Comparison of ENCODE assay signal across 17 cellular contexts in the genomic region with DNA sequence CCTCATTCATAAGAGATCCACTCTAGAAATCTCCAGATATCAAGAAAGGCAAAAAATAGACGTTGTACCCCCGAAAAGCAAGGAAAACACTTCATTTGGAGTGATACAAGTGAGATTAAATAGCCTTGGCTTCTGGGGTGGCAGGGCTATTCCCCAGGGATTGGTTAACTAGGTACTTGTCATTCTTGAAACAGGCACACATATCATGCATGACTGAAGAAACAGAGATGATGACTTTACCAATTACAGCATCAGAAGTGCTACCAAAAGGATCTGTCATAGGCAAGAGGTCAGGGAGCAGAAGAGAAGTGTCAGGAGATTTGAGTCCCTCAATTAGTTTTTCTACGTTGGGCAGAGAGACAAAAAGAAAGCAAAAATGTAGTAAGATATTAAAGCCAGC. TPM values are rescaled to one million over a fixed set of nuclear protein-coding genes. Genes with fewer than 3 reads are reported as not detected.
A peak's percentile ranks its signal among the peaks of the same experiment; 100 is the strongest.
DNase-seq lines count a peak whose midpoint lies in the region; ATAC-seq and TF ChIP-seq lines count a peak whose summit lies in the region.
"Had no signal": no experiment of that assay in that cellular context is flagged by ENCODE, and none has a peak within 500 bp of the region (broad histone marks: within the 10 kb centered on the region; RNA-seq: fewer than 3 reads in every experiment).

No MANE protein-coding gene starts in this region.

- no peaks in the 10 kb centered on the region for H3K27me3 Mint-ChIP-seq in CD4-positive, CD25-positive, alpha-beta regulatory T cell
- H3K27me3 Mint-ChIP-seq in immature natural killer cell (ENCODE audit: low read depth in 3 of 3), result peaks cover 0 to 2% (median 1%) of the 10 kb centered on the region in 3 donors
- H3K27me3 Mint-ChIP-seq in WTC11 (ENCODE audit: low read depth), result no peaks in the 10 kb centered on the region

- peak overlapping the region in 2 of 3 donors; percentile 15 to 40 for H3K27ac Mint-ChIP-seq in CD4-positive, CD25-positive, alpha-beta regulatory T cell
- peak overlapping the region in 4 of 6 donors; percentile 10 to 79 (median 20) for H3K27ac Mint-ChIP-seq in immature natural killer cell
- no peak overlapping the region for H3K27ac Mint-ChIP-seq in WTC11

- no peak overlapping the region for H3K4me3 ChIP-seq in CD4-positive, CD25-positive, alpha-beta regulatory T cell (ENCODE audit: low read depth, low read length)
- H3K4me3 ChIP-seq in GM12865 (ENCODE audit: low read depth, low read length), result no peak overlapping the region
- H3K4me3 ChIP-seq in ascending aorta, result no peak overlapping the region
- H3K4me3 ChIP-seq: heart right ventricle, right atrium auricular region had no signal

- POLR2A ChIA-PET in WTC11 (lab: Charles Lee), result interaction anchor here (0.6 kb wide), 1 partner anchor 327 kb away, joined by 3 read pairs; no protein-coding TSS in a partner anchor

- no peak for DNase-seq in CD4-positive, CD25-positive, alpha-beta regulatory T cell
- peak; percentile 48 for DNase-seq in GM12865 (ENCODE audit: low read depth)
- DNase-seq in NCI-H2171 treated with DMSO at 0.1 percent for 48 hours (lab: John Stamatoyannopoulos, UW), result peak; percentile 68
- no peak for DNase-seq in immature natural killer cell
- no peak for DNase-seq in activated CD8-positive, alpha-beta memory T cell treated with anti-CD3 and anti-CD28 coated beads, Interleukin-2, amount 50 U/mL, for 48 hours
- DNase-seq in ascending aorta (ENCODE audit: low spot score in 2 of 2), result no peak
- DNase-seq in WTC11 (ENCODE audit: low spot score), result no peak
- DNase-seq in cortex of kidney (lab: John Stamatoyannopoulos, UW), result no peak
- DNase-seq: BE2C; GDM1; heart right ventricle; IMR-90; NCI-H146; stimulated activated CD4-positive, alpha-beta T cell treated with anti-CD3 and anti-CD28 coated beads, Interleukin-4, amount 100 ng/mL, for 1 hour had no signal

- H3K9me3 ChIP-seq in CD4-positive, CD25-positive, alpha-beta regulatory T cell (ENCODE audit: control insufficient read depth in 2 of 2, low read length in 2 of 2), result no peaks in the 10 kb centered on the region
- H3K9me3 ChIP-seq in ascending aorta, result no peaks in the 10 kb centered on the region
- H3K9me3 ChIP-seq: BE2C, heart right ventricle, right atrium auricular region had no signal

- H3K27ac ChIP-seq in CD4-positive, CD25-positive, alpha-beta regulatory T cell (ENCODE audit: insufficient read depth, low read length, poor library complexity, severe bottlenecking), result no peak overlapping the region
- H3K27ac ChIP-seq in ascending aorta, result no peak overlapping the region
- H3K27ac ChIP-seq: epithelial cell of prostate, heart right ventricle, right atrium auricular region had no signal

- peaks cover 58% of the 10 kb centered on the region for H3K36me3 ChIP-seq in CD4-positive, CD25-positive, alpha-beta regulatory T cell (ENCODE audit: control insufficient read depth, insufficient read depth, low read length)
- H3K36me3 ChIP-seq in ascending aorta, result peaks cover 16 to 21% of the 10 kb centered on the region in 2 donors
- H3K36me3 ChIP-seq: BE2C had no signal

- TF ChIP-seq CTCF in GM12865 (IDR thresholded peaks at IDR 0.05; ENCODE audit: insufficient read depth, low read depth, low read length, missing control alignments) (no peak), ascending aorta (IDR thresholded peaks at IDR 0.05) (no peak), WTC11 (IDR thresholded peaks at IDR 0.05) (no peak)

- H3K27me3 ChIP-seq in CD4-positive, CD25-positive, alpha-beta regulatory T cell (ENCODE audit: control insufficient read depth, insufficient read depth, low read length), result no peaks in the 10 kb centered on the region
- no peaks in the 10 kb centered on the region for H3K27me3 ChIP-seq in ascending aorta
- H3K27me3 ChIP-seq: BE2C, heart right ventricle, right atrium auricular region had no signal

- H3K9me3 Mint-ChIP-seq in CD4-positive, CD25-positive, alpha-beta regulatory T cell, result no peaks in the 10 kb centered on the region
- H3K9me3 Mint-ChIP-seq in immature natural killer cell, result no peaks in the 10 kb centered on the region
- no peaks in the 10 kb centered on the region for H3K9me3 Mint-ChIP-seq in WTC11

- intact Hi-C loops in ascending aorta (cut with DNase I), result no loop called here

- CTCF ChIA-PET in WTC11 (lab: Charles Lee), result no interaction called here

- H3K4me3 Mint-ChIP-seq in CD4-positive, CD25-positive, alpha-beta regulatory T cell, result no peak overlapping the region
- H3K4me3 Mint-ChIP-seq in immature natural killer cell, result no peak overlapping the region
- H3K4me3 Mint-ChIP-seq in WTC11, result no peak overlapping the region

- peaks cover 22 to 38% (median 30%) of the 10 kb centered on the region in 4 donors for H3K4me1 Mint-ChIP-seq in CD4-positive, CD25-positive, alpha-beta regulatory T cell
- H3K4me1 Mint-ChIP-seq in immature natural killer cell (peaks cover 23 to 31% of the 10 kb centered on the region in 2 donors), WTC11 (no peaks in the 10 kb centered on the region; the same call in 1 of the 2 replicates)

- ATAC-seq in CD4-positive, CD25-positive, alpha-beta regulatory T cell (ENCODE audit: low read depth in 2 of 2), result no peak
- no peak for ATAC-seq in WTC11
- ATAC-seq: heart right ventricle, left lobe of liver had no signal

- peaks cover 9% of the 10 kb centered on the region for H3K4me1 ChIP-seq in CD4-positive, CD25-positive, alpha-beta regulatory T cell (ENCODE audit: control insufficient read depth, insufficient read depth, low read length, poor library complexity, severe bottlenecking)
- H3K4me1 ChIP-seq in ascending aorta, result no peaks in the 10 kb centered on the region
- H3K4me1 ChIP-seq: BE2C, right atrium auricular region had no signal

- peaks cover 42% of the 10 kb centered on the region for H3K36me3 Mint-ChIP-seq in CD4-positive, CD25-positive, alpha-beta regulatory T cell
- H3K36me3 Mint-ChIP-seq in immature natural killer cell, result peaks cover 14 to 32% (median 14%) of the 10 kb centered on the region in 3 donors
- H3K36me3 Mint-ChIP-seq in WTC11, result no peaks in the 10 kb centered on the region

TF ChIP-seq in WTC11, 78 proteins besides CTCF, POLR2A, EP300 and RAD21:
- TF ChIP-seq SP1 (CRISPR knock-in tag; conservative IDR thresholded peaks at IDR 0.05) (no peak), NFYB (CRISPR knock-in tag; conservative IDR thresholded peaks at IDR 0.05; ENCODE audit: low read depth) (no peak), ZNF317 (CRISPR knock-in tag; IDR thresholded peaks at IDR 0.05; ENCODE audit: borderline replicate concordance, low read depth) (no peak), MXD4 (CRISPR knock-in tag; IDR thresholded peaks at IDR 0.05; ENCODE audit: borderline replicate concordance) (no peak), NR2C2 (CRISPR knock-in tag; IDR thresholded peaks at IDR 0.05) (no peak)
- TF ChIP-seq, protein P1, sequence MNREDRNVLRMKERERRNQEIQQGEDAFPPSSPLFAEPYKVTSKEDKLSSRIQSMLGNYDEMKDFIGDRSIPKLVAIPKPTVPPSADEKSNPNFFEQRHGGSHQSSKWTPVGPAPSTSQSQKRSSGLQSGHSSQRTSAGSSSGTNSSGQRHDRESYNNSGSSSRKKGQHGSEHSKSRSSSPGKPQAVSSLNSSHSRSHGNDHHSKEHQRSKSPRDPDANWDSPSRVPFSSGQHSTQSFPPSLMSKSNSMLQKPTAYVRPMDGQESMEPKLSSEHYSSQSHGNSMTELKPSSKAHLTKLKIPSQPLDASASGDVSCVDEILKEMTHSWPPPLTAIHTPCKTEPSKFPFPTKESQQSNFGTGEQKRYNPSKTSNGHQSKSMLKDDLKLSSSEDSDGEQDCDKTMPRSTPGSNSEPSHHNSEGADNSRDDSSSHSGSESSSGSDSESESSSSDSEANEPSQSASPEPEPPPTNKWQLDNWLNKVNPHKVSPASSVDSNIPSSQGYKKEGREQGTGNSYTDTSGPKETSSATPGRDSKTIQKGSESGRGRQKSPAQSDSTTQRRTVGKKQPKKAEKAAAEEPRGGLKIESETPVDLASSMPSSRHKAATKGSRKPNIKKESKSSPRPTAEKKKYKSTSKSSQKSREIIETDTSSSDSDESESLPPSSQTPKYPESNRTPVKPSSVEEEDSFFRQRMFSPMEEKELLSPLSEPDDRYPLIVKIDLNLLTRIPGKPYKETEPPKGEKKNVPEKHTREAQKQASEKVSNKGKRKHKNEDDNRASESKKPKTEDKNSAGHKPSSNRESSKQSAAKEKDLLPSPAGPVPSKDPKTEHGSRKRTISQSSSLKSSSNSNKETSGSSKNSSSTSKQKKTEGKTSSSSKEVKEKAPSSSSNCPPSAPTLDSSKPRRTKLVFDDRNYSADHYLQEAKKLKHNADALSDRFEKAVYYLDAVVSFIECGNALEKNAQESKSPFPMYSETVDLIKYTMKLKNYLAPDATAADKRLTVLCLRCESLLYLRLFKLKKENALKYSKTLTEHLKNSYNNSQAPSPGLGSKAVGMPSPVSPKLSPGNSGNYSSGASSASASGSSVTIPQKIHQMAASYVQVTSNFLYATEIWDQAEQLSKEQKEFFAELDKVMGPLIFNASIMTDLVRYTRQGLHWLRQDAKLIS (CRISPR knock-in tag; IDR thresholded peaks at IDR 0.05; ENCODE audit: borderline replicate concordance), result no peak

RNA-seq across cellular contexts. Expression of a gene that starts 45.2 kb away (rescaled TPM):
- total RNA-seq in CD4-positive, CD25-positive, alpha-beta regulatory T cell, result 21.3 TPM
- polyA plus RNA-seq in CD4-positive, CD25-positive, alpha-beta regulatory T cell, result 10 to 100 TPM; 71.7 to 99.3 (median 79.1) TPM
- 100 to 1,000 TPM in 2 of 3 donors, 10 to 100 TPM in 1; 67.2 to 130 (median 126) TPM for polyA plus RNA-seq in immature natural killer cell
- 49.4 TPM for total RNA-seq in ascending aorta
- total RNA-seq in WTC11 (2021), result 39.3 to 47.8 TPM (median 46.1 TPM) in 3 replicates

Comparison
In these comparisons a context has a peak if more than half of its experiments do, and no peak if none do; other contexts are left out.
1. DNase-seq: peak in GM12865 (single experiment) and NCI-H2171 treated with DMSO at 0.1 percent for 48 hours (single experiment); none in CD4-positive, CD25-positive, alpha-beta regulatory T cell (0 of 3), immature natural killer cell (0 of 3), activated CD8-positive, alpha-beta memory T cell treated with anti-CD3 and anti-CD28 coated beads, Interleukin-2, amount 50 U/mL, for 48 hours (single experiment), ascending aorta (0 of 2), WTC11 (single experiment) and cortex of kidney (single experiment).